Comparison of ENCODE assay signal across 1 cellular context in the genomic region with DNA sequence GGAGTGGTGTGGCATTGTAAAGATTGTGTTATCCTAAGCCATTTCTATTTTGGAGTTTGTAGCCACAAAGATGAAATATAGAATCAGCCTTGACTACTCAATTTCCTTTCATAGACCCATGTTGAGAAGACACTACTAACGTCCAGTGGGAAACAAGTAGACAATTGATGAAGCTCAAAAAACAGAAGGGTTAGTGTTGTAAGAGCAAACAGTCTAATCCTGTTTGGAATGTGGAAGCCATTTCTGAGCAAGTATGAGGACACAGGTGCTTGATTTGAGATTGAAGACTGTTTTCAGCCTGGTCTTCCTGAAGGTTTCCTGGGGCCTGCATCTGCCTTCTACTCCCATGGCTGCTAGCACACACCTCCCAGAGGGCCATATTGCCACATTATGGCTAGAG.
TF ChIP-seq lines count a peak whose summit lies in the region.

No MANE protein-coding gene starts in this region.

TF ChIP-seq in HepG2, 621 proteins besides CTCF, POLR2A, EP300 and RAD21 (continued from another document and continues in another):
- TF ChIP-seq PCBP1 (IDR thresholded peaks at IDR 0.05; ENCODE audit: borderline replicate concordance, low read depth, low read length), result no peak
- TF ChIP-seq, protein P1, sequence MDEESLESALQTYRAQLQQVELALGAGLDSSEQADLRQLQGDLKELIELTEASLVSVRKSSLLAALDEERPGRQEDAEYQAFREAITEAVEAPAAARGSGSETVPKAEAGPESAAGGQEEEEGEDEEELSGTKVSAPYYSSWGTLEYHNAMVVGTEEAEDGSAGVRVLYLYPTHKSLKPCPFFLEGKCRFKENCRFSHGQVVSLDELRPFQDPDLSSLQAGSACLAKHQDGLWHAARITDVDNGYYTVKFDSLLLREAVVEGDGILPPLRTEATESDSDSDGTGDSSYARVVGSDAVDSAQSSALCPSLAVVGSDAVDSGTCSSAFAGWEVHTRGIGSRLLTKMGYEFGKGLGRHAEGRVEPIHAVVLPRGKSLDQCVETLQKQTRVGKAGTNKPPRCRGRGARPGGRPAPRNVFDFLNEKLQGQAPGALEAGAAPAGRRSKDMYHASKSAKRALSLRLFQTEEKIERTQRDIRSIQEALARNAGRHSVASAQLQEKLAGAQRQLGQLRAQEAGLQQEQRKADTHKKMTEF (CRISPR knock-in tag; IDR thresholded peaks at IDR 0.05), result peak; percentile 83
- TF ChIP-seq, protein P2, sequence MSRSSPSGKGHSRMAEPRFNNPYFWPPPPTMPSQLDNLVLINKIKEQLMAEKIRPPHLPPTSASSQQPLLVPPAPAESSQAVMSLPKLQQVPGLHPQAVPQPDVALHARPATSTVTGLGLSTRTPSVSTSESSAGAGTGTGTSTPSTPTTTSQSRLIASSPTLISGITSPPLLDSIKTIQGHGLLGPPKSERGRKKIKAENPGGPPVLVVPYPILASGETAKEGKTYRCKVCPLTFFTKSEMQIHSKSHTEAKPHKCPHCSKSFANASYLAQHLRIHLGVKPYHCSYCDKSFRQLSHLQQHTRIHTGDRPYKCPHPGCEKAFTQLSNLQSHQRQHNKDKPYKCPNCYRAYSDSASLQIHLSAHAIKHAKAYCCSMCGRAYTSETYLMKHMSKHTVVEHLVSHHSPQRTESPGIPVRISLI (CRISPR knock-in tag; IDR thresholded peaks at IDR 0.05; ENCODE audit: borderline replicate concordance), result peak; percentile 69; the same call in 1 of the 2 replicates
- TF ChIP-seq, protein P3, sequence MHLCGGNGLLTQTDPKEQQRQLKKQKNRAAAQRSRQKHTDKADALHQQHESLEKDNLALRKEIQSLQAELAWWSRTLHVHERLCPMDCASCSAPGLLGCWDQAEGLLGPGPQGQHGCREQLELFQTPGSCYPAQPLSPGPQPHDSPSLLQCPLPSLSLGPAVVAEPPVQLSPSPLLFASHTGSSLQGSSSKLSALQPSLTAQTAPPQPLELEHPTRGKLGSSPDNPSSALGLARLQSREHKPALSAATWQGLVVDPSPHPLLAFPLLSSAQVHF (CRISPR knock-in tag; IDR thresholded peaks at IDR 0.05), result no peak
- TF ChIP-seq ZNF614 (CRISPR knock-in tag; IDR thresholded peaks at IDR 0.05; ENCODE audit: borderline replicate concordance), result peak; percentile 78; the same call in 1 of the 2 replicates
- TF ChIP-seq ZNF264 (CRISPR knock-in tag; IDR thresholded peaks at IDR 0.05), result 0 out of 2 replicates have a peak, but pooled peaks have one; percentile 58
- TF ChIP-seq ZFX (CRISPR knock-in tag; IDR thresholded peaks at IDR 0.05; ENCODE audit: low read depth), result peak; percentile 65; the same call in 1 of the 2 replicates
- peak; percentile 94 for TF ChIP-seq ZNF331 (CRISPR knock-in tag; IDR thresholded peaks at IDR 0.05)
- TF ChIP-seq, protein P4, sequence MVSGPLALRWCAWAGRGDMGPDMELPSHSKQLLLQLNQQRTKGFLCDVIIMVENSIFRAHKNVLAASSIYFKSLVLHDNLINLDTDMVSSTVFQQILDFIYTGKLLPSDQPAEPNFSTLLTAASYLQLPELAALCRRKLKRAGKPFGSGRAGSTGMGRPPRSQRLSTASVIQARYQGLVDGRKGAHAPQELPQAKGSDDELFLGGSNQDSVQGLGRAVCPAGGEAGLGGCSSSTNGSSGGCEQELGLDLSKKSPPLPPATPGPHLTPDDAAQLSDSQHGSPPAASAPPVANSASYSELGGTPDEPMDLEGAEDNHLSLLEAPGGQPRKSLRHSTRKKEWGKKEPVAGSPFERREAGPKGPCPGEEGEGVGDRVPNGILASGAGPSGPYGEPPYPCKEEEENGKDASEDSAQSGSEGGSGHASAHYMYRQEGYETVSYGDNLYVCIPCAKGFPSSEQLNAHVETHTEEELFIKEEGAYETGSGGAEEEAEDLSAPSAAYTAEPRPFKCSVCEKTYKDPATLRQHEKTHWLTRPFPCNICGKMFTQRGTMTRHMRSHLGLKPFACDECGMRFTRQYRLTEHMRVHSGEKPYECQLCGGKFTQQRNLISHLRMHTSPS (CRISPR knock-in tag; IDR thresholded peaks at IDR 0.05; ENCODE audit: low read depth), result no peak
- TF ChIP-seq ZNF720 (CRISPR knock-in tag; IDR thresholded peaks at IDR 0.05), result no peak
- TF ChIP-seq ZNF570 (CRISPR knock-in tag; IDR thresholded peaks at IDR 0.05; ENCODE audit: borderline replicate concordance), result no peak
- no peak for TF ChIP-seq ZNF569 (CRISPR knock-in tag; IDR thresholded peaks at IDR 0.05; ENCODE audit: borderline replicate concordance)
- TF ChIP-seq U2AF1 (optimal IDR thresholded peaks at IDR 0.05; ENCODE audit: low read depth, low read length), result no peak
- TF ChIP-seq SRY (CRISPR knock-in tag; IDR thresholded peaks at IDR 0.05), result no peak
- peak; percentile 82 for TF ChIP-seq YY1 (IDR thresholded peaks at IDR 0.05; ENCODE audit: insufficient read depth, insufficient replicate concordance, low read depth, low read length)
- peak; percentile 59 for TF ChIP-seq ELF1 (CRISPR knock-in tag; IDR thresholded peaks at IDR 0.05)
- TF ChIP-seq JUN (CRISPR knock-in tag; IDR thresholded peaks at IDR 0.05), result no peak
- TF ChIP-seq ZKSCAN8 (CRISPR knock-in tag; IDR thresholded peaks at IDR 0.05; ENCODE audit: borderline replicate concordance), result peak; percentile 87
- TF ChIP-seq ZNF652 (CRISPR knock-in tag; IDR thresholded peaks at IDR 0.05; ENCODE audit: borderline replicate concordance, low read depth), result no peak; the same call in 1 of the 2 replicates
- no peak for TF ChIP-seq BRD4 (CRISPR knock-in tag; IDR thresholded peaks at IDR 0.05)
- peak; percentile 93 for TF ChIP-seq IRF2 (CRISPR knock-in tag; IDR thresholded peaks at IDR 0.05)
- TF ChIP-seq DMAP1 (CRISPR knock-in tag; IDR thresholded peaks at IDR 0.05), result 0 out of 2 replicates have a peak, but pooled peaks have one; percentile 53
- TF ChIP-seq HOXA3 (CRISPR knock-in tag; IDR thresholded peaks at IDR 0.05), result peak; percentile 70; the same call in 1 of the 2 replicates
- TF ChIP-seq, protein P5, sequence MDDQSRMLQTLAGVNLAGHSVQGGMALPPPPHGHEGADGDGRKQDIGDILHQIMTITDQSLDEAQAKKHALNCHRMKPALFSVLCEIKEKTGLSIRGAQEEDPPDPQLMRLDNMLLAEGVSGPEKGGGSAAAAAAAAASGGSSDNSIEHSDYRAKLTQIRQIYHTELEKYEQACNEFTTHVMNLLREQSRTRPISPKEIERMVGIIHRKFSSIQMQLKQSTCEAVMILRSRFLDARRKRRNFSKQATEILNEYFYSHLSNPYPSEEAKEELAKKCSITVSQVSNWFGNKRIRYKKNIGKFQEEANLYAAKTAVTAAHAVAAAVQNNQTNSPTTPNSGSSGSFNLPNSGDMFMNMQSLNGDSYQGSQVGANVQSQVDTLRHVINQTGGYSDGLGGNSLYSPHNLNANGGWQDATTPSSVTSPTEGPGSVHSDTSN (CRISPR knock-in tag; IDR thresholded peaks at IDR 0.05; ENCODE audit: borderline replicate concordance), result no peak
- peak; percentile 86; the same call in 1 of the 2 replicates for TF ChIP-seq ELF3 (CRISPR knock-in tag; IDR thresholded peaks at IDR 0.05)
- no peak for TF ChIP-seq SMAD9 (CRISPR knock-in tag; IDR thresholded peaks at IDR 0.05)
- TF ChIP-seq, protein P6, sequence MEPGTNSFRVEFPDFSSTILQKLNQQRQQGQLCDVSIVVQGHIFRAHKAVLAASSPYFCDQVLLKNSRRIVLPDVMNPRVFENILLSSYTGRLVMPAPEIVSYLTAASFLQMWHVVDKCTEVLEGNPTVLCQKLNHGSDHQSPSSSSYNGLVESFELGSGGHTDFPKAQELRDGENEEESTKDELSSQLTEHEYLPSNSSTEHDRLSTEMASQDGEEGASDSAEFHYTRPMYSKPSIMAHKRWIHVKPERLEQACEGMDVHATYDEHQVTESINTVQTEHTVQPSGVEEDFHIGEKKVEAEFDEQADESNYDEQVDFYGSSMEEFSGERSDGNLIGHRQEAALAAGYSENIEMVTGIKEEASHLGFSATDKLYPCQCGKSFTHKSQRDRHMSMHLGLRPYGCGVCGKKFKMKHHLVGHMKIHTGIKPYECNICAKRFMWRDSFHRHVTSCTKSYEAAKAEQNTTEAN (CRISPR knock-in tag; conservative IDR thresholded peaks at IDR 0.05), result no peak
- peak; percentile 93 for TF ChIP-seq FOXO1 (CRISPR knock-in tag; IDR thresholded peaks at IDR 0.05)
- 0 out of 2 replicates have a peak, but pooled peaks have one; percentile 70 for TF ChIP-seq SNAPC2 (CRISPR knock-in tag; IDR thresholded peaks at IDR 0.05)
- peak; percentile 22; the same call in 1 of the 2 replicates for TF ChIP-seq TCF7 (IDR thresholded peaks at IDR 0.05; ENCODE audit: low read depth)
- peak; percentile 49; the same call in 1 of the 2 replicates for TF ChIP-seq HDAC1 (CRISPR knock-in tag; IDR thresholded peaks at IDR 0.05)
- TF ChIP-seq, protein P7, sequence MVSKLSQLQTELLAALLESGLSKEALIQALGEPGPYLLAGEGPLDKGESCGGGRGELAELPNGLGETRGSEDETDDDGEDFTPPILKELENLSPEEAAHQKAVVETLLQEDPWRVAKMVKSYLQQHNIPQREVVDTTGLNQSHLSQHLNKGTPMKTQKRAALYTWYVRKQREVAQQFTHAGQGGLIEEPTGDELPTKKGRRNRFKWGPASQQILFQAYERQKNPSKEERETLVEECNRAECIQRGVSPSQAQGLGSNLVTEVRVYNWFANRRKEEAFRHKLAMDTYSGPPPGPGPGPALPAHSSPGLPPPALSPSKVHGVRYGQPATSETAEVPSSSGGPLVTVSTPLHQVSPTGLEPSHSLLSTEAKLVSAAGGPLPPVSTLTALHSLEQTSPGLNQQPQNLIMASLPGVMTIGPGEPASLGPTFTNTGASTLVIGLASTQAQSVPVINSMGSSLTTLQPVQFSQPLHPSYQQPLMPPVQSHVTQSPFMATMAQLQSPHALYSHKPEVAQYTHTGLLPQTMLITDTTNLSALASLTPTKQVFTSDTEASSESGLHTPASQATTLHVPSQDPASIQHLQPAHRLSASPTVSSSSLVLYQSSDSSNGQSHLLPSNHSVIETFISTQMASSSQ (IDR thresholded peaks at IDR 0.05; ENCODE audit: low read depth), result no peak; the same call in 1 of the 2 replicates
- TF ChIP-seq, protein P7 (CRISPR knock-in tag; IDR thresholded peaks at IDR 0.05; ENCODE audit: borderline replicate concordance), result peak; percentile 81; the same call in 1 of the 2 replicates
- TF ChIP-seq SIX1 (CRISPR knock-in tag; IDR thresholded peaks at IDR 0.05; ENCODE audit: borderline replicate concordance), result peak; percentile 62; the same call in 1 of the 2 replicates
- TF ChIP-seq NR2C2 (CRISPR knock-in tag; IDR thresholded peaks at IDR 0.05; ENCODE audit: borderline replicate concordance), result 0 out of 2 replicates have a peak, but pooled peaks have one; percentile 11
- TF ChIP-seq, protein P8, sequence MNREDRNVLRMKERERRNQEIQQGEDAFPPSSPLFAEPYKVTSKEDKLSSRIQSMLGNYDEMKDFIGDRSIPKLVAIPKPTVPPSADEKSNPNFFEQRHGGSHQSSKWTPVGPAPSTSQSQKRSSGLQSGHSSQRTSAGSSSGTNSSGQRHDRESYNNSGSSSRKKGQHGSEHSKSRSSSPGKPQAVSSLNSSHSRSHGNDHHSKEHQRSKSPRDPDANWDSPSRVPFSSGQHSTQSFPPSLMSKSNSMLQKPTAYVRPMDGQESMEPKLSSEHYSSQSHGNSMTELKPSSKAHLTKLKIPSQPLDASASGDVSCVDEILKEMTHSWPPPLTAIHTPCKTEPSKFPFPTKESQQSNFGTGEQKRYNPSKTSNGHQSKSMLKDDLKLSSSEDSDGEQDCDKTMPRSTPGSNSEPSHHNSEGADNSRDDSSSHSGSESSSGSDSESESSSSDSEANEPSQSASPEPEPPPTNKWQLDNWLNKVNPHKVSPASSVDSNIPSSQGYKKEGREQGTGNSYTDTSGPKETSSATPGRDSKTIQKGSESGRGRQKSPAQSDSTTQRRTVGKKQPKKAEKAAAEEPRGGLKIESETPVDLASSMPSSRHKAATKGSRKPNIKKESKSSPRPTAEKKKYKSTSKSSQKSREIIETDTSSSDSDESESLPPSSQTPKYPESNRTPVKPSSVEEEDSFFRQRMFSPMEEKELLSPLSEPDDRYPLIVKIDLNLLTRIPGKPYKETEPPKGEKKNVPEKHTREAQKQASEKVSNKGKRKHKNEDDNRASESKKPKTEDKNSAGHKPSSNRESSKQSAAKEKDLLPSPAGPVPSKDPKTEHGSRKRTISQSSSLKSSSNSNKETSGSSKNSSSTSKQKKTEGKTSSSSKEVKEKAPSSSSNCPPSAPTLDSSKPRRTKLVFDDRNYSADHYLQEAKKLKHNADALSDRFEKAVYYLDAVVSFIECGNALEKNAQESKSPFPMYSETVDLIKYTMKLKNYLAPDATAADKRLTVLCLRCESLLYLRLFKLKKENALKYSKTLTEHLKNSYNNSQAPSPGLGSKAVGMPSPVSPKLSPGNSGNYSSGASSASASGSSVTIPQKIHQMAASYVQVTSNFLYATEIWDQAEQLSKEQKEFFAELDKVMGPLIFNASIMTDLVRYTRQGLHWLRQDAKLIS (CRISPR knock-in tag; IDR thresholded peaks at IDR 0.05), result no peak
- peak; percentile 93 for TF ChIP-seq FOXA3 (CRISPR knock-in tag; IDR thresholded peaks at IDR 0.05)
- 0 out of 2 replicates have a peak, but pooled peaks have one; percentile 49 for TF ChIP-seq ARID2 (CRISPR knock-in tag; IDR thresholded peaks at IDR 0.05; ENCODE audit: borderline replicate concordance)
- peak; percentile 73 for TF ChIP-seq PHF21A (CRISPR knock-in tag; IDR thresholded peaks at IDR 0.05)
- no peak for TF ChIP-seq BRCA1 (CRISPR knock-in tag; IDR thresholded peaks at IDR 0.05)
- TF ChIP-seq PHF8 (CRISPR knock-in tag; IDR thresholded peaks at IDR 0.05), result peak; percentile 28; the same call in 1 of the 2 replicates
- TF ChIP-seq ZMYM2 (CRISPR knock-in tag; IDR thresholded peaks at IDR 0.05), result 0 out of 2 replicates have a peak, but pooled peaks have one; percentile 38
- TF ChIP-seq ZNF337 (CRISPR knock-in tag; IDR thresholded peaks at IDR 0.05; ENCODE audit: borderline replicate concordance, low read depth), result no peak
- peak; percentile 49; the same call in 1 of the 2 replicates for TF ChIP-seq STAT5B (CRISPR knock-in tag; IDR thresholded peaks at IDR 0.05)
